Comparison of ENCODE assay signal across 24 cellular contexts in genomic region chr1:232810856-232811255, GRCh38.
"Had no signal": no experiment of that assay in that cellular context is flagged by ENCODE, and none has a peak within 500 bp of the region (broad histone marks: within the 10 kb centered on the region; RNA-seq: fewer than 3 reads in every experiment).

No MANE protein-coding gene starts in this region.

- H3K27ac Mint-ChIP-seq: activated naive CD4-positive, alpha-beta T cell treated with anti-CD3 and anti-CD28 coated beads, Interleukin-2, amount 50 U/mL, for 24 hours; brain; immature natural killer cell; mesothelial cell of epicardium; naive thymus-derived CD8-positive, alpha-beta T cell; neural progenitor cell had no signal

- FAIRE-seq: frontal cortex had no signal

- H3K9me3 ChIP-seq: sigmoid colon had no signal

- H3K36me3 Mint-ChIP-seq: activated naive CD4-positive, alpha-beta T cell treated with anti-CD3 and anti-CD28 coated beads, Interleukin-2, amount 50 U/mL, for 24 hours; brain; neural progenitor cell had no signal

- H3K27ac ChIP-seq: epithelial cell of prostate, hepatocyte, left lung, neural progenitor cell, sigmoid colon, spleen, upper lobe of left lung had no signal

- H3K27me3 ChIP-seq: hepatocyte, left lung, neural progenitor cell, sigmoid colon, spleen, upper lobe of left lung had no signal

- H3K79me2 ChIP-seq: hepatocyte had no signal

- H3K36me3 ChIP-seq: left lung, neural progenitor cell, sigmoid colon, spleen, upper lobe of left lung had no signal

- H3K4me2 ChIP-seq: hepatocyte, neural progenitor cell had no signal

- ATAC-seq: left lung; naive thymus-derived CD8-positive, alpha-beta T cell had no signal

- H2AFZ ChIP-seq: hepatocyte, neural progenitor cell had no signal

- H3K9ac ChIP-seq: neural progenitor cell had no signal

- H3K4me3 ChIP-seq: hepatocyte, left lung, neural progenitor cell, sigmoid colon, spleen, upper lobe of left lung had no signal

- H3K9me3 Mint-ChIP-seq: activated naive CD4-positive, alpha-beta T cell treated with anti-CD3 and anti-CD28 coated beads, Interleukin-2, amount 50 U/mL, for 24 hours had no signal

- H3K4me3 Mint-ChIP-seq: activated naive CD4-positive, alpha-beta T cell treated with anti-CD3 and anti-CD28 coated beads, Interleukin-2, amount 50 U/mL, for 24 hours; immature natural killer cell; mesothelial cell of epicardium; naive thymus-derived CD8-positive, alpha-beta T cell; neural progenitor cell had no signal

- H3K27me3 Mint-ChIP-seq: activated naive CD4-positive, alpha-beta T cell treated with anti-CD3 and anti-CD28 coated beads, Interleukin-2, amount 50 U/mL, for 24 hours; naive thymus-derived CD8-positive, alpha-beta T cell had no signal

- DNase-seq: activated CD4-positive, alpha-beta T cell treated with anti-CD3 and anti-CD28 coated beads for 1 hour; activated CD4-positive, alpha-beta T cell treated with anti-CD3 and anti-CD28 coated beads, Interleukin-2, amount 50 U/mL, for 1 hour; activated gamma-delta T cell treated with Interleukin-2 at 50 U/mL for 16 hours; activated T-cell treated with anti-CD3 and anti-CD28 coated beads, Interleukin-2, amount 50 U/mL, for 1 hour; aorta; caudate nucleus; glutamatergic neuron; immature natural killer cell; kidney glomerular epithelial cell; left lung; naive thymus-derived CD8-positive, alpha-beta T cell; sigmoid colon; spleen; stimulated activated CD4-positive, alpha-beta T cell treated with anti-CD3 and anti-CD28 coated beads, Interleukin-4, amount 100 ng/mL, for 1 hour; stimulated activated naive CD4-positive, alpha-beta T cell treated with Interleukin-2 at 50 U/mL for 16 hours; T-helper 9 cell; upper lobe of left lung had no signal
